10 cellular contexts compared by ENCODE assay signal in genomic region chr3:61877359-61877770, GRCh38.
DNase-seq lines count a peak whose midpoint lies in the region; ATAC-seq, FAIRE-seq and TF ChIP-seq lines count a peak whose summit lies in the region.
"Had no signal": no experiment of that assay in that cellular context is flagged by ENCODE, and none has a peak within 500 bp of the region (broad histone marks: within the 10 kb centered on the region; RNA-seq: fewer than 3 reads in every experiment).

No MANE protein-coding gene starts in this region.

- no peak overlapping the region for H3K4ac ChIP-seq in H1 (replicated peaks; ENCODE audit: insufficient read length, low read depth, low read length)

- no peak overlapping the region for H3K4me3 Mint-ChIP-seq in Caco-2 (ENCODE audit: unreplicated experiment)
- no peak overlapping the region for H3K4me3 Mint-ChIP-seq in activated T-helper 2 cell treated with anti-CD3 and anti-CD28 coated beads, Interferon-gamma antibody, Interleukin-2, Interleukin-4, amounts not matched to agents 10 μg/mL and 5 μg/mL and 100 μg/mL, durations not matched to agents 14 hours and 24 hours and 36 hours (ENCODE audit: low read depth)
- H3K4me3 Mint-ChIP-seq in effector memory CD8-positive, alpha-beta T cell, result no peak overlapping the region
- H3K4me3 Mint-ChIP-seq: activated T-cell treated with anti-CD3 and anti-CD28 coated beads, Interleukin-2, amount 50 U/mL, for 72 hours had no signal

- H3K36me3 Mint-ChIP-seq in Caco-2 (ENCODE audit: insufficient read depth, unreplicated experiment), result no peaks in the 10 kb centered on the region
- H3K36me3 Mint-ChIP-seq in activated T-helper 2 cell treated with anti-CD3 and anti-CD28 coated beads, Interferon-gamma antibody, Interleukin-2, Interleukin-4, amounts not matched to agents 10 μg/mL and 5 μg/mL and 100 μg/mL, durations not matched to agents 14 hours and 24 hours and 36 hours (ENCODE audit: low read depth), result no peaks in the 10 kb centered on the region
- H3K36me3 Mint-ChIP-seq in effector memory CD8-positive, alpha-beta T cell (ENCODE audit: insufficient read depth), result no peaks in the 10 kb centered on the region

- no peak overlapping the region for H3K4me2 ChIP-seq in H1 (ENCODE audit: insufficient read depth in 1 of 2, low read depth in 2 of 2, low read length in 2 of 2)

- no peak for TF ChIP-seq POLR2A in H1 (IDR thresholded peaks at IDR 0.05; ENCODE audit: control extremely low read depth in 1 of 2, low read depth in 2 of 2, low read length in 2 of 2)

- peak; percentile 97 for ATAC-seq in HG03432 (IDR thresholded peaks at IDR 0.05; ENCODE audit: unreplicated experiment)
- ATAC-seq in effector memory CD8-positive, alpha-beta T cell (replicated peaks), result no peak
- ATAC-seq: activated T-cell treated with anti-CD3 and anti-CD28 coated beads, Interleukin-2, amount 50 U/mL, for 72 hours had no signal

- peak; percentile 35 to 39 for TF ChIP-seq CTCF in Caco-2 (IDR thresholded peaks at IDR 0.05; ENCODE audit: insufficient read depth in 1 of 2, low read depth in 1 of 2, low read length in 1 of 2, severe bottlenecking in 1 of 2, unreplicated experiment in 1 of 2)
- no peak for TF ChIP-seq CTCF in GM20000 (IDR thresholded peaks at IDR 0.05; ENCODE audit: extremely low read depth, missing control alignments)
- TF ChIP-seq CTCF in H1 (IDR thresholded peaks at IDR 0.05; ENCODE audit: control extremely low read depth in 1 of 3, insufficient read depth in 1 of 3, low read depth in 1 of 3, low read length in 3 of 3), result no peak

- intact Hi-C loops in Caco-2 (cut with micrococcal nuclease; ENCODE audit: unreplicated experiment), result loop anchor here (5.0 kb wide), 1 partner anchor 310 kb away; no protein-coding TSS in a partner anchor
- intact Hi-C loops in activated T-helper 2 cell treated with anti-CD3 and anti-CD28 coated beads, Interferon-gamma antibody, Interleukin-2, Interleukin-4, amounts not matched to agents 10 μg/mL and 5 μg/mL and 100 μg/mL, durations not matched to agents 14 hours and 24 hours and 36 hours (cut with micrococcal nuclease), result no loop called here

- CTCF ChIA-PET in Caco-2 (lab: Charles Lee) (interaction anchor here (1.2 kb wide), 1 partner anchor 59 kb away, joined by 3 read pairs; no protein-coding TSS in a partner anchor), H1 (lab: Charles Lee; ENCODE audit: partially characterized antibody) (interaction anchor here (1.3 to 1.7 kb wide), 4 partner anchors 12 to 94 kb away, joined by 3 to 5 read pairs (median 4); no protein-coding TSS in a partner anchor)

- no peak overlapping the region for H3K27ac ChIP-seq in H1 (ENCODE audit: low read depth, low read length)
- H3K27ac ChIP-seq: neutrophil had no signal

- no peak overlapping the region for H4K8ac ChIP-seq in H1 (ENCODE audit: extremely low read depth, insufficient read depth, low read length)

- no peaks in the 10 kb centered on the region for H3K36me3 ChIP-seq in Caco-2 (ENCODE audit: control insufficient read depth, insufficient read depth, low read length)
- no peaks in the 10 kb centered on the region for H3K36me3 ChIP-seq in H1 (ENCODE audit: control insufficient read depth in 2 of 4, insufficient read depth in 4 of 4, low read length in 3 of 4)
- H3K36me3 ChIP-seq: neutrophil had no signal

- WGBS in H1 (ENCODE audit: extremely low coverage in 1 of 2, insufficient coverage in 1 of 2, insufficient read length in 1 of 2, insufficient replicate concordance in 2 of 2, low coverage in 1 of 2, low lambda C conversion rate in 2 of 2, missing lambda C conversion rate in 1 of 2), 2 experiments, result 76% methylated on average over 4 of the region's 4 CpGs; no CpG with 5 or more reads in 1 of the 2 experiments

- H2BK20ac ChIP-seq in H1 (ENCODE audit: low read length), result no peak overlapping the region; the same call in 1 of the 2 replicates

- H3K9me3 ChIP-seq in Caco-2, result no peaks in the 10 kb centered on the region
- no peaks in the 10 kb centered on the region for H3K9me3 ChIP-seq in H1 (ENCODE audit: insufficient read depth in 2 of 2, low read depth in 1 of 2, low read length in 1 of 2)
- H3K9me3 ChIP-seq: neutrophil had no signal

- H4K20me1 ChIP-seq in H1 (replicated peaks in 1 of 2; ENCODE audit: control insufficient read depth in 1 of 2, insufficient read depth in 2 of 2, low read length in 2 of 2), result peaks cover 1 to 6% of the 10 kb centered on the region in 2 experiments

- no peak overlapping the region for H4K5ac ChIP-seq in H1 (ENCODE audit: insufficient read length, low read depth, low read length)

- FAIRE-seq in H1 (lab: Jason Lieb, UNC), result no peak

- no peaks in the 10 kb centered on the region for H3K79me1 ChIP-seq in H1 (ENCODE audit: low read depth, low read length)

- no peak overlapping the region for H4K91ac ChIP-seq in H1 (replicated peaks; ENCODE audit: insufficient read length, low read length)

- peak in 1 of 2 experiments; percentile 24; a peak in 1 of 4 replicates for TF ChIP-seq RAD21 in H1 (IDR thresholded peaks at IDR 0.05 in 1 of 2, conservative IDR thresholded peaks at IDR 0.05 in 1 of 2; ENCODE audit: low read depth in 2 of 2, low read length in 2 of 2)

- H3K4me1 ChIP-seq in Caco-2 (peaks cover 7% of the 10 kb centered on the region), H1 (replicated peaks in 1 of 4; ENCODE audit: control insufficient read depth in 3 of 4, insufficient read depth in 4 of 4, low read length in 3 of 4) (peaks cover 2 to 43% (median 28%) of the 10 kb centered on the region in 4 experiments)

- H2BK120ac ChIP-seq in H1 (replicated peaks; ENCODE audit: low read depth, low read length), result no peak overlapping the region

- no peak overlapping the region for H3K18ac ChIP-seq in H1 (ENCODE audit: extremely low read depth, low read length)

- H3K4me1 Mint-ChIP-seq in Caco-2 (ENCODE audit: low read depth, unreplicated experiment), result peaks cover 7% of the 10 kb centered on the region
- H3K4me1 Mint-ChIP-seq in activated T-helper 2 cell treated with anti-CD3 and anti-CD28 coated beads, Interferon-gamma antibody, Interleukin-2, Interleukin-4, amounts not matched to agents 10 μg/mL and 5 μg/mL and 100 μg/mL, durations not matched to agents 14 hours and 24 hours and 36 hours (ENCODE audit: low read depth), result no peaks in the 10 kb centered on the region
- no peaks in the 10 kb centered on the region for H3K4me1 Mint-ChIP-seq in effector memory CD8-positive, alpha-beta T cell (ENCODE audit: low read depth in 2 of 2)

- H2AFZ ChIP-seq in H1 (ENCODE audit: low read length), result no peak overlapping the region

- peak overlapping the region; percentile 66 for H3K27ac Mint-ChIP-seq in Caco-2 (ENCODE audit: unreplicated experiment)
- H3K27ac Mint-ChIP-seq in activated T-helper 2 cell treated with anti-CD3 and anti-CD28 coated beads, Interferon-gamma antibody, Interleukin-2, Interleukin-4, amounts not matched to agents 10 μg/mL and 5 μg/mL and 100 μg/mL, durations not matched to agents 14 hours and 24 hours and 36 hours, result no peak overlapping the region
- no peak overlapping the region for H3K27ac Mint-ChIP-seq in effector memory CD8-positive, alpha-beta T cell
- H3K27ac Mint-ChIP-seq: activated T-cell treated with anti-CD3 and anti-CD28 coated beads, Interleukin-2, amount 50 U/mL, for 72 hours had no signal

- no peaks in the 10 kb centered on the region for H3K9me3 Mint-ChIP-seq in Caco-2 (ENCODE audit: unreplicated experiment)
- no peaks in the 10 kb centered on the region for H3K9me3 Mint-ChIP-seq in activated T-helper 2 cell treated with anti-CD3 and anti-CD28 coated beads, Interferon-gamma antibody, Interleukin-2, Interleukin-4, amounts not matched to agents 10 μg/mL and 5 μg/mL and 100 μg/mL, durations not matched to agents 14 hours and 24 hours and 36 hours
- H3K9me3 Mint-ChIP-seq in effector memory CD8-positive, alpha-beta T cell, result no peaks in the 10 kb centered on the region

- H2BK12ac ChIP-seq in H1 (ENCODE audit: low read depth, low read length), result no peak overlapping the region

- H3K27me3 ChIP-seq in Caco-2 (replicated peaks; ENCODE audit: control insufficient read depth, insufficient read depth, low read length), result no peaks in the 10 kb centered on the region
- no peaks in the 10 kb centered on the region for H3K27me3 ChIP-seq in H1 (replicated peaks in 1 of 4; ENCODE audit: control insufficient read depth in 3 of 4, extremely low read depth in 1 of 4, insufficient read depth in 3 of 4, low read length in 3 of 4)
- H3K27me3 ChIP-seq: neutrophil had no signal

- H2BK5ac ChIP-seq in H1 (ENCODE audit: low read depth, low read length), result no peak overlapping the region

- BruUV-seq in Caco-2 (replicated peaks; lab: Mats Ljungman, UMichigan), result no TSS peak

- H3K27me3 Mint-ChIP-seq in Caco-2 (ENCODE audit: insufficient read depth, unreplicated experiment), result no peaks in the 10 kb centered on the region
- no peaks in the 10 kb centered on the region for H3K27me3 Mint-ChIP-seq in activated T-helper 2 cell treated with anti-CD3 and anti-CD28 coated beads, Interferon-gamma antibody, Interleukin-2, Interleukin-4, amounts not matched to agents 10 μg/mL and 5 μg/mL and 100 μg/mL, durations not matched to agents 14 hours and 24 hours and 36 hours (ENCODE audit: low read depth)
- no peaks in the 10 kb centered on the region for H3K27me3 Mint-ChIP-seq in effector memory CD8-positive, alpha-beta T cell

- no peak overlapping the region for H3K9ac ChIP-seq in H1 (replicated peaks in 1 of 4; ENCODE audit: extremely low read depth in 1 of 4, low read depth in 3 of 4, low read length in 3 of 4)

- TF ChIP-seq EP300 in H1 (IDR thresholded peaks at IDR 0.05; ENCODE audit: borderline replicate concordance in 1 of 2, low read depth in 2 of 2, low read length in 2 of 2), result no peak

- no peak overlapping the region for H2AK5ac ChIP-seq in H1 (ENCODE audit: low read depth, low read length)

- no peak overlapping the region for H3K23ac ChIP-seq in H1 (ENCODE audit: insufficient read length)

- peaks cover 0 to 97% of the 10 kb centered on the region in 2 experiments; a peak in 3 of 4 replicates for H3K79me2 ChIP-seq in H1 (ENCODE audit: control insufficient read depth in 1 of 2, insufficient read depth in 2 of 2, low read length in 2 of 2)

- DNase-seq in Caco-2 (peak in 1 of 2 experiments; percentile 38), GM20000 (ENCODE audit: low spot score) (peak; percentile 45), H1 (ENCODE audit: low read depth in 1 of 2, low spot score in 2 of 2) (no peak), SIG-M5 (lab: John Stamatoyannopoulos, UW) (no peak)
- DNase-seq in activated T-helper 2 cell treated with anti-CD3 and anti-CD28 coated beads, Interferon-gamma antibody, Interleukin-2, Interleukin-4, amounts not matched to agents 10 μg/mL and 5 μg/mL and 100 μg/mL, durations not matched to agents 14 hours and 24 hours and 36 hours (ENCODE audit: low spot score), result no peak
- DNase-seq in stimulated activated CD4-positive, alpha-beta T cell treated with anti-CD3 and anti-CD28 coated beads, Interleukin-12 subunit alpha, Interleukin-12 subunit beta, amount 100 ng/mL, for 4 hours, result no peak
- DNase-seq in effector memory CD8-positive, alpha-beta T cell, result no peak
- DNase-seq: activated T-cell treated with anti-CD3 and anti-CD28 coated beads, Interleukin-2, amount 50 U/mL, for 72 hours had no signal

- H2BK15ac ChIP-seq in H1 (ENCODE audit: low read length), result no peak overlapping the region

- H3K4me3 ChIP-seq in Caco-2 (ENCODE audit: low read depth, low read length) (no peak overlapping the region), H1 (ENCODE audit: extremely low read depth in 1 of 4, insufficient read depth in 2 of 4, low read depth in 3 of 4, low read length in 4 of 4) (no peak overlapping the region)

- POLR2A ChIA-PET in Caco-2 (lab: Charles Lee), result no interaction called here
- POLR2A ChIA-PET in H1 (lab: Charles Lee; ENCODE audit: partially characterized antibody), result interaction anchor here (0.6 to 1.4 kb wide), 2 partner anchors 316 to 692 kb away, joined by 4 read pairs; partner anchors contain the start of gene PTPRG

- no peak overlapping the region for H3K56ac ChIP-seq in H1 (replicated peaks; ENCODE audit: insufficient read length, low read depth, low read length)

- H3K23me2 ChIP-seq in H1 (ENCODE audit: low read depth, low read length), result no peaks in the 10 kb centered on the region

- H3K14ac ChIP-seq in H1 (ENCODE audit: insufficient read length), result no peak overlapping the region

Comparison
In these comparisons a context has a peak if more than half of its experiments do, and no peak if none do; other contexts are left out.
1. CTCF ChIP-seq: peak in Caco-2 (2 of 2); none in GM20000 (single experiment) and H1 (0 of 3).